9 cellular contexts compared by ENCODE assay signal in genomic region chr1:165367375-165367993, GRCh38. TPM values are rescaled to one million over a fixed set of nuclear protein-coding genes. Genes with fewer than 3 reads are reported as not detected.
A peak's percentile ranks its signal among the peaks of the same experiment; 100 is the strongest.
DNase-seq lines count a peak whose midpoint lies in the region; ATAC-seq, FAIRE-seq and TF ChIP-seq lines count a peak whose summit lies in the region.
"Had no signal": no experiment of that assay in that cellular context is flagged by ENCODE, and none has a peak within 500 bp of the region (broad histone marks: within the 10 kb centered on the region; RNA-seq: fewer than 3 reads in every experiment).

No MANE protein-coding gene starts in this region.

- H3K36me3 ChIP-seq in bronchial epithelial cell (ENCODE audit: control insufficient read depth, insufficient read depth, low read length) (no peaks in the 10 kb centered on the region), liver (ENCODE audit: control insufficient read depth in 4 of 4, insufficient read depth in 3 of 4, low read depth in 1 of 4, low read length in 3 of 4) (no peaks in the 10 kb centered on the region)

- TF ChIP-seq CTCF in GM10266 (IDR thresholded peaks at IDR 0.05; ENCODE audit: control insufficient read depth, insufficient read depth, low read depth, missing control alignments) (peak; percentile 95), HFF-Myc (IDR thresholded peaks at IDR 0.05; ENCODE audit: low read depth, low read length, missing control alignments) (peak; percentile 97), VCaP (conservative IDR thresholded peaks at IDR 0.05) (peak; percentile 87), bronchial epithelial cell (IDR thresholded peaks at IDR 0.05; ENCODE audit: insufficient read depth, low read length, severe bottlenecking) (peak; percentile 97), liver (IDR thresholded peaks at IDR 0.05; ENCODE audit: low read depth, low read length, missing input control) (peak; percentile 91)

- peaks cover 4% of the 10 kb centered on the region for H3K27me3 ChIP-seq in bronchial epithelial cell (ENCODE audit: control insufficient read depth, insufficient read depth, low read length)
- no peaks in the 10 kb centered on the region for H3K27me3 ChIP-seq in liver (ENCODE audit: control insufficient read depth in 4 of 4, insufficient read depth in 4 of 4, low read length in 3 of 4)

- H3K4me1 ChIP-seq in liver (ENCODE audit: control insufficient read depth in 4 of 4, insufficient read depth in 4 of 4, low read length in 3 of 4): peaks cover 0 to 9% (median 4%) of the 10 kb centered on the region in 4 donors

- 43% methylated on average over 7 of the region's 7 CpGs for WGBS in liver

- H3K27ac ChIP-seq in VCaP (no peak overlapping the region; the same call in 1 of the 2 replicates), liver (ENCODE audit: low read depth in 1 of 2, low read length in 2 of 2) (no peak overlapping the region)

- no peak for FAIRE-seq in bronchial epithelial cell (lab: Jason Lieb, UNC)

- ATAC-seq in HG03457 (IDR thresholded peaks at IDR 0.05; ENCODE audit: unreplicated experiment): no peak

- no peaks in the 10 kb centered on the region for H3K9me3 ChIP-seq in liver (ENCODE audit: control insufficient read depth in 4 of 4, low read length in 3 of 4)

- H3K9ac ChIP-seq in liver (ENCODE audit: low read depth in 1 of 2, low read length in 2 of 2): no peak overlapping the region

- peak; percentile 66 to 84 for TF ChIP-seq RAD21 in liver (IDR thresholded peaks at IDR 0.05)

- H3K4me3 ChIP-seq in HFF-Myc (replicated peaks; ENCODE audit: low read depth, low read length): no peak overlapping the region
- H3K4me3 ChIP-seq in bronchial epithelial cell (ENCODE audit: low read depth, low read length): no peak overlapping the region
- H3K4me3 ChIP-seq in liver (ENCODE audit: low read depth in 1 of 3, low read length in 3 of 3): no peak overlapping the region

- DNase-seq in GM10266 (ENCODE audit: extremely low spot score) (peak; percentile 81), HFF-Myc (ENCODE audit: extremely low read depth, low read depth) (peak; percentile 56), NCI-H2029 treated with DMSO at 0.1 percent for 48 hours (lab: John Stamatoyannopoulos, UW) (peak; percentile 58), bronchial epithelial cell (ENCODE audit: low read depth) (peak; percentile 67)
- peak; percentile 42 to 73 (median 64) for DNase-seq in stimulated activated CD4-positive, alpha-beta T cell treated with anti-CD3 and anti-CD28 coated beads, TNF-alpha, amount 100 ng/mL, for 24 hours (ENCODE audit: low read depth in 3 of 3)

TF ChIP-seq in liver, 16 proteins besides CTCF, POLR2A, EP300 and RAD21:
- TF ChIP-seq, protein P1, sequence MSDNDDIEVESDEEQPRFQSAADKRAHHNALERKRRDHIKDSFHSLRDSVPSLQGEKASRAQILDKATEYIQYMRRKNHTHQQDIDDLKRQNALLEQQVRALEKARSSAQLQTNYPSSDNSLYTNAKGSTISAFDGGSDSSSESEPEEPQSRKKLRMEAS (IDR thresholded peaks at IDR 0.05): no peak
- TF ChIP-seq GABPA (IDR thresholded peaks at IDR 0.05 in 1 of 2, conservative IDR thresholded peaks at IDR 0.05 in 1 of 2) (no peak), SP1 (IDR thresholded peaks at IDR 0.05) (no peak), YY1 (IDR thresholded peaks at IDR 0.05) (no peak), FOXA1 (IDR thresholded peaks at IDR 0.05) (no peak)
- TF ChIP-seq, protein P2, sequence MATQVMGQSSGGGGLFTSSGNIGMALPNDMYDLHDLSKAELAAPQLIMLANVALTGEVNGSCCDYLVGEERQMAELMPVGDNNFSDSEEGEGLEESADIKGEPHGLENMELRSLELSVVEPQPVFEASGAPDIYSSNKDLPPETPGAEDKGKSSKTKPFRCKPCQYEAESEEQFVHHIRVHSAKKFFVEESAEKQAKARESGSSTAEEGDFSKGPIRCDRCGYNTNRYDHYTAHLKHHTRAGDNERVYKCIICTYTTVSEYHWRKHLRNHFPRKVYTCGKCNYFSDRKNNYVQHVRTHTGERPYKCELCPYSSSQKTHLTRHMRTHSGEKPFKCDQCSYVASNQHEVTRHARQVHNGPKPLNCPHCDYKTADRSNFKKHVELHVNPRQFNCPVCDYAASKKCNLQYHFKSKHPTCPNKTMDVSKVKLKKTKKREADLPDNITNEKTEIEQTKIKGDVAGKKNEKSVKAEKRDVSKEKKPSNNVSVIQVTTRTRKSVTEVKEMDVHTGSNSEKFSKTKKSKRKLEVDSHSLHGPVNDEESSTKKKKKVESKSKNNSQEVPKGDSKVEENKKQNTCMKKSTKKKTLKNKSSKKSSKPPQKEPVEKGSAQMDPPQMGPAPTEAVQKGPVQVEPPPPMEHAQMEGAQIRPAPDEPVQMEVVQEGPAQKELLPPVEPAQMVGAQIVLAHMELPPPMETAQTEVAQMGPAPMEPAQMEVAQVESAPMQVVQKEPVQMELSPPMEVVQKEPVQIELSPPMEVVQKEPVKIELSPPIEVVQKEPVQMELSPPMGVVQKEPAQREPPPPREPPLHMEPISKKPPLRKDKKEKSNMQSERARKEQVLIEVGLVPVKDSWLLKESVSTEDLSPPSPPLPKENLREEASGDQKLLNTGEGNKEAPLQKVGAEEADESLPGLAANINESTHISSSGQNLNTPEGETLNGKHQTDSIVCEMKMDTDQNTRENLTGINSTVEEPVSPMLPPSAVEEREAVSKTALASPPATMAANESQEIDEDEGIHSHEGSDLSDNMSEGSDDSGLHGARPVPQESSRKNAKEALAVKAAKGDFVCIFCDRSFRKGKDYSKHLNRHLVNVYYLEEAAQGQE (IDR thresholded peaks at IDR 0.05): no peak
- TF ChIP-seq, protein P3, sequence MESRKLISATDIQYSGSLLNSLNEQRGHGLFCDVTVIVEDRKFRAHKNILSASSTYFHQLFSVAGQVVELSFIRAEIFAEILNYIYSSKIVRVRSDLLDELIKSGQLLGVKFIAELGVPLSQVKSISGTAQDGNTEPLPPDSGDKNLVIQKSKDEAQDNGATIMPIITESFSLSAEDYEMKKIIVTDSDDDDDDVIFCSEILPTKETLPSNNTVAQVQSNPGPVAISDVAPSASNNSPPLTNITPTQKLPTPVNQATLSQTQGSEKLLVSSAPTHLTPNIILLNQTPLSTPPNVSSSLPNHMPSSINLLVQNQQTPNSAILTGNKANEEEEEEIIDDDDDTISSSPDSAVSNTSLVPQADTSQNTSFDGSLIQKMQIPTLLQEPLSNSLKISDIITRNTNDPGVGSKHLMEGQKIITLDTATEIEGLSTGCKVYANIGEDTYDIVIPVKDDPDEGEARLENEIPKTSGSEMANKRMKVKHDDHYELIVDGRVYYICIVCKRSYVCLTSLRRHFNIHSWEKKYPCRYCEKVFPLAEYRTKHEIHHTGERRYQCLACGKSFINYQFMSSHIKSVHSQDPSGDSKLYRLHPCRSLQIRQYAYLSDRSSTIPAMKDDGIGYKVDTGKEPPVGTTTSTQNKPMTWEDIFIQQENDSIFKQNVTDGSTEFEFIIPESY (IDR thresholded peaks at IDR 0.05): no peak

RNA-seq across cellular contexts. Expression of gene LMX1A, which starts 11.0 kb away (rescaled TPM):
- total RNA-seq in bronchial epithelial cell (not detected in 2 replicates), liver (under 1 TPM; 0.05 to 0.17 TPM)
- polyA plus RNA-seq in liver: not detected
- total RNA-seq: mononuclear cell had no signal
